In genomic region chr7:155190608-155191536, GRCh38 we compare ENCODE assay signal across 8 cellular contexts.
A peak's percentile ranks its signal among the peaks of the same experiment; 100 is the strongest.
DNase-seq lines count a peak whose midpoint lies in the region; TF ChIP-seq lines count a peak whose summit lies in the region.

No MANE protein-coding gene starts in this region.

- H3K36me3 ChIP-seq in effector memory CD4-positive, alpha-beta T cell (ENCODE audit: control insufficient read depth, insufficient read depth, low read length), result no peaks in the 10 kb centered on the region
- H3K36me3 ChIP-seq in mesendoderm (ENCODE audit: control insufficient read depth, insufficient read depth, low read length), result no peaks in the 10 kb centered on the region

- H3K9ac ChIP-seq in mesendoderm (ENCODE audit: low read length), result no peak overlapping the region

- H3K79me1 ChIP-seq in mesendoderm (ENCODE audit: low read length), result no peaks in the 10 kb centered on the region

- no peak overlapping the region for H4K8ac ChIP-seq in mesendoderm (ENCODE audit: low read depth, low read length)

- H2BK15ac ChIP-seq in mesendoderm (replicated peaks; ENCODE audit: low read depth), result no peak overlapping the region

- H2BK5ac ChIP-seq in mesendoderm (ENCODE audit: low read length), result no peak overlapping the region

- peaks cover 7% of the 10 kb centered on the region for H3K27me3 ChIP-seq in effector memory CD4-positive, alpha-beta T cell (replicated peaks; ENCODE audit: control insufficient read depth, insufficient read depth, low read length, poor library complexity, severe bottlenecking)
- no peaks in the 10 kb centered on the region for H3K27me3 ChIP-seq in mesendoderm (ENCODE audit: insufficient read depth, low read length, poor library complexity)

- no peak overlapping the region for H2AK5ac ChIP-seq in mesendoderm (ENCODE audit: low read length)

- no peak overlapping the region for H3K4me2 ChIP-seq in mesendoderm (ENCODE audit: low read length)

- H2BK120ac ChIP-seq in mesendoderm (ENCODE audit: low read depth, low read length), result no peak overlapping the region

- H3K4me3 ChIP-seq in effector memory CD4-positive, alpha-beta T cell (ENCODE audit: insufficient read depth, low read depth, low read length, poor library complexity, severe bottlenecking), result no peak overlapping the region
- H3K4me3 ChIP-seq in mesendoderm (ENCODE audit: low read length), result no peak overlapping the region

- no peak overlapping the region for H3K18ac ChIP-seq in mesendoderm (ENCODE audit: low read length)

- H3K79me2 ChIP-seq in mesendoderm (ENCODE audit: control insufficient read depth, insufficient read depth, low read length), result no peaks in the 10 kb centered on the region

- H4K5ac ChIP-seq in mesendoderm (ENCODE audit: low read length), result no peak overlapping the region

- no peak overlapping the region for H3K56ac ChIP-seq in mesendoderm (ENCODE audit: low read length)

- H3K4ac ChIP-seq in mesendoderm (ENCODE audit: low read depth, low read length), result no peak overlapping the region

- H3K27ac ChIP-seq in effector memory CD4-positive, alpha-beta T cell (ENCODE audit: insufficient read depth, low read length, poor library complexity, severe bottlenecking), result no peak overlapping the region
- no peak overlapping the region for H3K27ac ChIP-seq in mesendoderm (ENCODE audit: low read depth, low read length)

- peak; percentile 89 for TF ChIP-seq RAD21 in Ishikawa (IDR thresholded peaks at IDR 0.05; ENCODE audit: low read depth)

- H3K23ac ChIP-seq in mesendoderm (ENCODE audit: low read length), result no peak overlapping the region

- no CpG with 5 or more reads among the region's 44 CpGs for WGBS in mesendoderm (ENCODE audit: extremely low coverage, insufficient coverage, low lambda C conversion rate)

- no peak for TF ChIP-seq EP300 in Ishikawa (IDR thresholded peaks at IDR 0.05; ENCODE audit: borderline replicate concordance)

- H3K4me1 ChIP-seq in effector memory CD4-positive, alpha-beta T cell (ENCODE audit: control insufficient read depth, insufficient read depth, low read length, poor library complexity, severe bottlenecking), result peaks cover 3% of the 10 kb centered on the region
- H3K4me1 ChIP-seq in mesendoderm (ENCODE audit: control insufficient read depth, low read depth, low read length), result no peaks in the 10 kb centered on the region

- DNase-seq in NOMO-1 treated with dmso at 0.1 percent for 144 hours (lab: John Stamatoyannopoulos, UW; ENCODE audit: unreplicated experiment) (peak; percentile 0), NOMO-1 (lab: John Stamatoyannopoulos, UW; ENCODE audit: unreplicated experiment in 2 of 2) (no peak), mesendoderm (peak; percentile 40), SIG-M5 treated with dmso at 0.1 percent for 504 hours (lab: John Stamatoyannopoulos, UW; ENCODE audit: unreplicated experiment) (no peak)
- DNase-seq in activated CD4-positive, alpha-beta T cell treated with anti-CD3 and anti-CD28 coated beads, Interleukin-2, amount 50 U/mL, for 4 hours, result peak; percentile 61
- DNase-seq in effector memory CD4-positive, alpha-beta T cell, result peak; percentile 19 to 39 (median 25)
- peak; percentile 29 to 45 for DNase-seq in stimulated activated CD8-positive, alpha-beta memory T cell treated with anti-CD3 and anti-CD28 coated beads, Interleukin-7, amount 100 ng/mL, for 1 hour (ENCODE audit: low read depth in 2 of 2)

- peaks cover 4% of the 10 kb centered on the region for H3K9me3 ChIP-seq in effector memory CD4-positive, alpha-beta T cell (ENCODE audit: control insufficient read depth, low read length)

TF ChIP-seq in Ishikawa, 13 proteins besides CTCF, POLR2A, EP300 and RAD21:
- TF ChIP-seq TCF12 (IDR thresholded peaks at IDR 0.05; ENCODE audit: low read depth) (no peak), TEAD4 (IDR thresholded peaks at IDR 0.05) (0 out of 2 replicates have a peak, but pooled peaks have one; percentile 27)

Comparison
In these comparisons a context has a peak if more than half of its experiments do, and no peak if none do; other contexts are left out.
1. DNase-seq: peak in NOMO-1 treated with dmso at 0.1 percent for 144 hours (single experiment), activated CD4-positive, alpha-beta T cell treated with anti-CD3 and anti-CD28 coated beads, Interleukin-2, amount 50 U/mL, for 4 hours (2 of 2), effector memory CD4-positive, alpha-beta T cell (3 of 3), mesendoderm (single experiment) and stimulated activated CD8-positive, alpha-beta memory T cell treated with anti-CD3 and anti-CD28 coated beads, Interleukin-7, amount 100 ng/mL, for 1 hour (2 of 2); none in NOMO-1 (0 of 2) and SIG-M5 treated with dmso at 0.1 percent for 504 hours (single experiment).